ENCODE assay signal across 1 cellular context in genomic region chr15:56887782-56888127, GRCh38.
TF ChIP-seq lines count a peak whose summit lies in the region.

No MANE protein-coding gene starts in this region.

TF ChIP-seq in A549, 52 proteins besides CTCF, POLR2A, EP300 and RAD21 (continued from another document):
- TF ChIP-seq HMGXB4 (CRISPR knock-in tag; IDR thresholded peaks at IDR 0.05; ENCODE audit: borderline replicate concordance): no peak
